ENCODE assay signal across 37 cellular contexts in genomic region chr5:75553358-75553757, GRCh38. TPM values are rescaled to one million over a fixed set of nuclear protein-coding genes. Genes with fewer than 3 reads are reported as not detected.
"Had no signal": no experiment of that assay in that cellular context is flagged by ENCODE, and none has a peak within 500 bp of the region (broad histone marks: within the 10 kb centered on the region; RNA-seq: fewer than 3 reads in every experiment).

No MANE protein-coding gene starts in this region.

- H3K9me3 ChIP-seq: ascending aorta had no signal

- H3K27ac ChIP-seq: ascending aorta, cardiac muscle cell, VCaP had no signal

- H3K27me3 Mint-ChIP-seq: activated B cell treated with CpG ODN at 0.5 μM for 24 hours; activated CD4-positive, alpha-beta memory T cell treated with anti-CD3 and anti-CD28 coated beads, Interleukin-2, amount 10 ng/mL, durations not matched to agents 7 days and 5 days; activated CD4-positive, alpha-beta T cell treated with anti-CD3 and anti-CD28 coated beads, Interleukin-2, amount 10 ng/mL, durations not matched to agents 7 days and 5 days; activated CD8-positive, alpha-beta memory T cell treated with anti-CD3 and anti-CD28 coated beads, Interleukin-2, amount 10 ng/mL, durations not matched to agents 7 days and 5 days; activated naive CD4-positive, alpha-beta T cell treated with anti-CD3 and anti-CD28 coated beads, Interleukin-2, amount 10 ng/mL, durations not matched to agents 7 days and 5 days; activated naive CD4-positive, alpha-beta T cell treated with anti-CD3 and anti-CD28 coated beads, Interleukin-2, amount 50 U/mL, for 24 hours; activated naive CD8-positive, alpha-beta T cell; activated naive CD8-positive, alpha-beta T cell treated with anti-CD3 and anti-CD28 coated beads, Interleukin-2, amount 10 ng/mL, durations not matched to agents 7 days and 5 days; activated naive CD8-positive, alpha-beta T cell treated with anti-CD3 and anti-CD28 coated beads, Interleukin-2, amount 50 U/mL, for 24 hours; activated T-cell treated with anti-CD3 and anti-CD28 coated beads, Interleukin-2, amount 50 U/mL, for 24 hours; brain; central memory CD8-positive, alpha-beta T cell had no signal

- H3K9me3 Mint-ChIP-seq: activated B cell treated with CpG ODN at 0.5 μM for 24 hours; activated CD4-positive, alpha-beta memory T cell treated with anti-CD3 and anti-CD28 coated beads, Interleukin-2, amount 10 ng/mL, durations not matched to agents 7 days and 5 days; activated CD4-positive, alpha-beta T cell treated with anti-CD3 and anti-CD28 coated beads, Interleukin-2, amount 10 ng/mL, durations not matched to agents 7 days and 5 days; activated naive CD4-positive, alpha-beta T cell treated with anti-CD3 and anti-CD28 coated beads, Interleukin-2, amount 50 U/mL, for 24 hours; activated naive CD8-positive, alpha-beta T cell treated with anti-CD3 and anti-CD28 coated beads, Interleukin-2, amount 10 ng/mL, durations not matched to agents 7 days and 5 days; central memory CD8-positive, alpha-beta T cell had no signal

- ATAC-seq: activated CD8-positive, alpha-beta memory T cell treated with anti-CD3 and anti-CD28 coated beads, Interleukin-2, amount 10 ng/mL, durations not matched to agents 7 days and 5 days; activated CD8-positive, alpha-beta T cell treated with anti-CD3 and anti-CD28 coated beads, Interleukin-2, amount 10 ng/mL, durations not matched to agents 7 days and 5 days; activated naive CD8-positive, alpha-beta T cell treated with anti-CD3 and anti-CD28 coated beads, Interleukin-2, amount 50 U/mL, for 24 hours had no signal

- H3K4me3 Mint-ChIP-seq: activated B cell treated with CpG ODN at 0.5 μM for 24 hours; activated CD4-positive, alpha-beta memory T cell treated with anti-CD3 and anti-CD28 coated beads, Interleukin-2, amount 10 ng/mL, durations not matched to agents 7 days and 5 days; activated CD4-positive, alpha-beta T cell treated with anti-CD3 and anti-CD28 coated beads, Interleukin-2, amount 10 ng/mL, durations not matched to agents 7 days and 5 days; activated CD8-positive, alpha-beta memory T cell treated with anti-CD3 and anti-CD28 coated beads, Interleukin-2, amount 10 ng/mL, durations not matched to agents 7 days and 5 days; activated CD8-positive, alpha-beta T cell treated with anti-CD3 and anti-CD28 coated beads, Interleukin-2, amount 10 ng/mL, durations not matched to agents 7 days and 5 days; activated naive CD4-positive, alpha-beta T cell treated with anti-CD3 and anti-CD28 coated beads, Interleukin-2, amount 10 ng/mL, durations not matched to agents 7 days and 5 days; activated naive CD4-positive, alpha-beta T cell treated with anti-CD3 and anti-CD28 coated beads, Interleukin-2, amount 50 U/mL, for 24 hours; activated naive CD8-positive, alpha-beta T cell; activated naive CD8-positive, alpha-beta T cell treated with anti-CD3 and anti-CD28 coated beads, Interleukin-2, amount 10 ng/mL, durations not matched to agents 7 days and 5 days; activated naive CD8-positive, alpha-beta T cell treated with anti-CD3 and anti-CD28 coated beads, Interleukin-2, amount 50 U/mL, for 24 hours; activated T-cell treated with anti-CD3 and anti-CD28 coated beads, Interleukin-2, amount 50 U/mL, for 24 hours; brain; central memory CD8-positive, alpha-beta T cell; T-helper 1 cell treated with Interleukin-12 subunit alpha and Interleukin-12 subunit beta and Interleukin-4 antibody, amounts not matched to agents 30 μg/mL and 1 μg/mL, for 36 hours; T-helper 2 cell treated with Interferon-gamma antibody and Interleukin-4, amounts not matched to agents 5 μg/mL and 100 μg/mL, for 36 hours had no signal

- H3K4me3 ChIP-seq: ascending aorta, cardiac muscle cell had no signal

- H3K4me1 Mint-ChIP-seq: activated CD4-positive, alpha-beta memory T cell treated with anti-CD3 and anti-CD28 coated beads, Interleukin-2, amount 10 ng/mL, durations not matched to agents 7 days and 5 days; activated naive CD4-positive, alpha-beta T cell treated with anti-CD3 and anti-CD28 coated beads, Interleukin-2, amount 10 ng/mL, durations not matched to agents 7 days and 5 days; brain; central memory CD8-positive, alpha-beta T cell had no signal

- FAIRE-seq: bronchial epithelial cell, TTC549 had no signal

- DNase-seq: activated B cell treated with CpG ODN at 0.5 μM for 24 hours; activated CD4-positive, alpha-beta memory T cell treated with anti-CD3 and anti-CD28 coated beads, Interleukin-2, amount 10 ng/mL, durations not matched to agents 7 days and 5 days; activated CD4-positive, alpha-beta T cell treated with anti-CD3 and anti-CD28 coated beads for 4 hours; activated CD4-positive, alpha-beta T cell treated with anti-CD3 and anti-CD28 coated beads, Interleukin-2, amount 10 ng/mL, durations not matched to agents 7 days and 5 days; activated CD4-positive, alpha-beta T cell treated with anti-CD3 and anti-CD28 coated beads, Interleukin-2, amount 50 U/mL, for 48 hours; activated CD4-positive, CD25-positive, alpha-beta regulatory T cell treated with anti-CD3 and anti-CD28 coated beads, Interleukin-2, amount 50 U/mL, for 72 hours; activated CD8-positive, alpha-beta memory T cell treated with anti-CD3 and anti-CD28 coated beads for 24 hours; activated CD8-positive, alpha-beta memory T cell treated with anti-CD3 and anti-CD28 coated beads, Interleukin-2, amount 10 ng/mL, durations not matched to agents 7 days and 5 days; activated CD8-positive, alpha-beta memory T cell treated with anti-CD3 and anti-CD28 coated beads, Interleukin-2, amount 50 U/mL, for 48 hours; activated CD8-positive, alpha-beta T cell treated with anti-CD3 and anti-CD28 coated beads, Interleukin-2, amount 10 ng/mL, durations not matched to agents 7 days and 5 days; activated effector memory CD4-positive, alpha-beta T cell treated with Interleukin-2 at 50 U/mL for 16 hours; activated gamma-delta T cell; activated naive CD4-positive, alpha-beta T cell treated with anti-CD3 and anti-CD28 coated beads, Interleukin-2, amount 10 ng/mL, durations not matched to agents 7 days and 5 days; activated naive CD4-positive, alpha-beta T cell treated with Interleukin-2 at 50 U/mL for 16 hours; activated naive CD8-positive, alpha-beta T cell treated with anti-CD3 and anti-CD28 coated beads, Interleukin-2, amount 10 ng/mL, durations not matched to agents 7 days and 5 days; activated naive CD8-positive, alpha-beta T cell treated with anti-CD3 and anti-CD28 coated beads, Interleukin-2, amount 50 U/mL, for 24 hours; activated T-cell treated with anti-CD3 and anti-CD28 coated beads, Interleukin-2, amount 50 U/mL, for 24 hours; activated T-cell treated with anti-CD3 and anti-CD28 coated beads, Interleukin-2, amount 50 U/mL, for 48 hours; amygdala; anterior cingulate cortex; caudate nucleus; cerebellar nuclear complex; T-helper 1 cell; T-helper 2 cell; T-helper 9 cell had no signal

- H3K27ac Mint-ChIP-seq: activated B cell treated with CpG ODN at 0.5 μM for 24 hours; activated CD4-positive, alpha-beta memory T cell treated with anti-CD3 and anti-CD28 coated beads, Interleukin-2, amount 10 ng/mL, durations not matched to agents 7 days and 5 days; activated CD8-positive, alpha-beta memory T cell treated with anti-CD3 and anti-CD28 coated beads, Interleukin-2, amount 10 ng/mL, durations not matched to agents 7 days and 5 days; activated CD8-positive, alpha-beta T cell treated with anti-CD3 and anti-CD28 coated beads, Interleukin-2, amount 10 ng/mL, durations not matched to agents 7 days and 5 days; activated naive CD4-positive, alpha-beta T cell treated with anti-CD3 and anti-CD28 coated beads, Interleukin-2, amount 10 ng/mL, durations not matched to agents 7 days and 5 days; activated naive CD8-positive, alpha-beta T cell; activated naive CD8-positive, alpha-beta T cell treated with anti-CD3 and anti-CD28 coated beads, Interleukin-2, amount 10 ng/mL, durations not matched to agents 7 days and 5 days; activated naive CD8-positive, alpha-beta T cell treated with anti-CD3 and anti-CD28 coated beads, Interleukin-2, amount 50 U/mL, for 24 hours; activated T-cell treated with anti-CD3 and anti-CD28 coated beads, Interleukin-2, amount 50 U/mL, for 24 hours; activated T-helper 2 cell treated with anti-CD3 and anti-CD28 coated beads, Interferon-gamma antibody, Interleukin-2, Interleukin-4, amounts not matched to agents 10 μg/mL and 5 μg/mL and 100 μg/mL, durations not matched to agents 14 hours and 24 hours and 36 hours; brain; T-helper 1 cell treated with Interleukin-12 subunit alpha and Interleukin-12 subunit beta and Interleukin-4 antibody, amounts not matched to agents 30 μg/mL and 1 μg/mL, for 36 hours; T-helper 2 cell treated with Interferon-gamma antibody and Interleukin-4, amounts not matched to agents 5 μg/mL and 100 μg/mL, for 36 hours had no signal

- H3K27me3 ChIP-seq: ascending aorta, cardiac muscle cell had no signal

RNA-seq across cellular contexts. Expression of gene ANKDD1B, which starts 57.9 kb away (rescaled TPM):
- total RNA-seq: activated CD8-positive, alpha-beta memory T cell treated with anti-CD3 and anti-CD28 coated beads, Interleukin-2, amount 10 ng/mL, durations not matched to agents 7 days and 5 days; ascending aorta had no signal
- polyA plus RNA-seq: cardiac muscle cell had no signal
